In the genomic region with DNA sequence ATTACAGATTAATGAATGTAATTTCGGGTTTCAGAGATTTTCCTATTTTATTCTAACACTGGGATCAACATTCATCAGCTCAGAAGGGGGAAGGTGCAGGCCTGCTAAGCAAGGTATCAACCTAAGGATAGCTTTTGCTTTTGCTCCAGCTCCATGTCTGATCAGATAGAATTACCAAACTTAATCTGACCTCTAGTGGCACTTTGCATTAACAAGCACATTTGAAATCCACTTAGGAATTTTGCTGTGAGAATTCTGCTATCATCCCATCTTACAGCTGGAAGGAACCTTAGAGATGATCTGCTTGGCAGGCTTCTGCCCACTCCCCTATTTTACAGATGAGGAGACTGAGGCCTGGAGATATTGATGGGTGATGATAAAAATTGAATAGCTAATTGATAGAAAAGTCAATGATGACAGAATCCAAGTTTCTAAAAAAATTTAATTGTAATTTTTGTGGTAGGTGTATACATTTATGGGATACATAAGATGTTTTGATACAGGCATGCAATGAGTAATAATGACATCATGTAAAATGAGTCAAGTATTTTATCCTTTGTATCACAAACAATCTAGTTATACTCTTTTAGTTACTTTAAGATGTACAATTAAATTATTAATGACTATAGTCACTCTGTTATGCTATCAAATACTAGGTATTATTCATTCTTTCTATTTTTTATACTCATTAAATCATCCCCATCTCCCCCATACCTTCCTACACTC, we compare ENCODE assay signal across 8 cellular contexts.
DNase-seq lines count a peak whose midpoint lies in the region; ATAC-seq and TF ChIP-seq lines count a peak whose summit lies in the region.

No MANE protein-coding gene starts in this region.

- in situ Hi-C loops in gastrocnemius medialis (cut with MboI; ENCODE audit: low sequenced_read_pairs in 4 of 4) = loop anchor here (5.0 to 10.0 kb wide), 5 partner anchors 312 to 423 kb away; no protein-coding TSS in a partner anchor

- intact Hi-C loops in left ventricle myocardium inferior (cut with micrococcal nuclease) (loop anchor here (2.0 to 5.0 kb wide), 2 partner anchors 312 to 415 kb away; no protein-coding TSS in a partner anchor), gastrocnemius medialis (cut with DNase I; ENCODE audit: low total_unique reads) (loop anchor here (5.0 kb wide), 2 partner anchors 423 to 533 kb away; no protein-coding TSS in a partner anchor)

- peaks cover 10% of the 10 kb centered on the region; the same call in 1 of the 2 replicates for H3K4me1 Mint-ChIP-seq in WTC11

- H3K4me3 ChIP-seq in HEK293 (ENCODE audit: low read depth, low read length) (no peak overlapping the region), left ventricle myocardium inferior (no peak overlapping the region), gastrocnemius medialis (no peak overlapping the region)

- CTCF ChIA-PET in HEK293 (lab: Yijun Ruan, JAX) = interaction anchor here (0.6 to 4.8 kb wide), 30 partner anchors 13 to 444 kb away, joined by 3 to 127 read pairs (median 3); no protein-coding TSS in a partner anchor
- CTCF ChIA-PET in WTC11 (lab: Charles Lee) = interaction anchor here (0.6 to 1.8 kb wide), 40 partner anchors 11 to 529 kb away, joined by 3 to 33 read pairs (median 3); a partner anchor contains a TSS

- no peak for TF ChIP-seq POLR2A in gastrocnemius medialis (IDR thresholded peaks at IDR 0.05)

- TF ChIP-seq CTCF in HEK293 (tag by site-specific recombination; IDR thresholded peaks at IDR 0.05) = 0 out of 2 replicates have a peak, but pooled peaks have one; percentile 42
- TF ChIP-seq CTCF in WTC11 (IDR thresholded peaks at IDR 0.05) = no peak; the same call in 1 of the 2 replicates
- peak; percentile 70 for TF ChIP-seq CTCF in left ventricle myocardium inferior (IDR thresholded peaks at IDR 0.05; ENCODE audit: borderline replicate concordance)
- peak in 4 of 5 experiments; percentile 32 to 54 (median 45) for TF ChIP-seq CTCF in gastrocnemius medialis (IDR thresholded peaks at IDR 0.05 in 4 of 5, conservative IDR thresholded peaks at IDR 0.05 in 1 of 5)

- POLR2A ChIA-PET in HEK293 (lab: Yijun Ruan, JAX) = interaction anchor here (1.4 kb wide), 1 partner anchor 376 kb away, joined by 9 read pairs; a partner anchor contains a TSS
- POLR2A ChIA-PET in WTC11 (lab: Charles Lee) = interaction anchor here (0.7 to 1.4 kb wide), 3 partner anchors 376 to 638 kb away, joined by 3 to 5 read pairs (median 3); no protein-coding TSS in a partner anchor

- no peak overlapping the region for H3K27ac Mint-ChIP-seq in WTC11

- peak; percentile 85 for DNase-seq in ELR (ENCODE audit: low read depth)
- DNase-seq in NCI-H2081 treated with DMSO at 0.1 percent for 48 hours (lab: John Stamatoyannopoulos, UW) = peak; percentile 58
- DNase-seq in WTC11 (ENCODE audit: low spot score) = no peak
- no peak for DNase-seq in left ventricle myocardium inferior
- no peak for DNase-seq in gastrocnemius medialis

- H3K36me3 ChIP-seq in HEK293 (ENCODE audit: control insufficient read depth in 2 of 2, insufficient read depth in 1 of 2, low read length in 2 of 2) (no peaks in the 10 kb centered on the region), left ventricle myocardium inferior (no peaks in the 10 kb centered on the region), gastrocnemius medialis (no peaks in the 10 kb centered on the region)

- H3K9me3 Mint-ChIP-seq in WTC11 = no peaks in the 10 kb centered on the region

- H3K27ac ChIP-seq in HEK293 (ENCODE audit: extremely low read depth, low read depth, low read length) (no peak overlapping the region), left ventricle myocardium inferior (replicated peaks) (no peak overlapping the region), gastrocnemius medialis (no peak overlapping the region)

- H3K9me3 ChIP-seq in HEK293 (ENCODE audit: control insufficient read depth, insufficient read depth, low read depth, low read length) = no peaks in the 10 kb centered on the region
- H3K9me3 ChIP-seq in left ventricle myocardium inferior (replicated peaks) = no peaks in the 10 kb centered on the region
- H3K9me3 ChIP-seq in gastrocnemius medialis = no peaks in the 10 kb centered on the region

- no peaks in the 10 kb centered on the region for H3K27me3 Mint-ChIP-seq in WTC11 (ENCODE audit: low read depth)

- peak; percentile 76 for ATAC-seq in WTC11
- peak; percentile 86 to 87 for ATAC-seq in gastrocnemius medialis
- ATAC-seq in GM21515 (IDR thresholded peaks at IDR 0.05; ENCODE audit: unreplicated experiment) = no peak
- no peak for ATAC-seq in GM19395 (IDR thresholded peaks at IDR 0.05; ENCODE audit: unreplicated experiment)

- no peaks in the 10 kb centered on the region for H3K27me3 ChIP-seq in left ventricle myocardium inferior (ENCODE audit: low read depth)
- H3K27me3 ChIP-seq in gastrocnemius medialis = no peaks in the 10 kb centered on the region

- H3K4me3 Mint-ChIP-seq in WTC11 = no peak overlapping the region

- H3K36me3 Mint-ChIP-seq in WTC11 = no peaks in the 10 kb centered on the region

- H3K4me1 ChIP-seq in HEK293 (ENCODE audit: control insufficient read depth, insufficient read depth, low read length) = no peaks in the 10 kb centered on the region
- H3K4me1 ChIP-seq in left ventricle myocardium inferior = peaks cover 12% of the 10 kb centered on the region
- no peaks in the 10 kb centered on the region for H3K4me1 ChIP-seq in gastrocnemius medialis

TF ChIP-seq in HEK293, 187 proteins besides CTCF, POLR2A, EP300 and RAD21 (continues in another document):
- TF ChIP-seq ZNF654 (tag by site-specific recombination; IDR thresholded peaks at IDR 0.05; ENCODE audit: low read depth) (peak; percentile 77), IKZF3 (tag by site-specific recombination; IDR thresholded peaks at IDR 0.05) (0 out of 2 replicates have a peak, but pooled peaks have one; percentile 38), ZNF121 (tag by site-specific recombination; IDR thresholded peaks at IDR 0.05) (no peak)
- TF ChIP-seq, protein P1, sequence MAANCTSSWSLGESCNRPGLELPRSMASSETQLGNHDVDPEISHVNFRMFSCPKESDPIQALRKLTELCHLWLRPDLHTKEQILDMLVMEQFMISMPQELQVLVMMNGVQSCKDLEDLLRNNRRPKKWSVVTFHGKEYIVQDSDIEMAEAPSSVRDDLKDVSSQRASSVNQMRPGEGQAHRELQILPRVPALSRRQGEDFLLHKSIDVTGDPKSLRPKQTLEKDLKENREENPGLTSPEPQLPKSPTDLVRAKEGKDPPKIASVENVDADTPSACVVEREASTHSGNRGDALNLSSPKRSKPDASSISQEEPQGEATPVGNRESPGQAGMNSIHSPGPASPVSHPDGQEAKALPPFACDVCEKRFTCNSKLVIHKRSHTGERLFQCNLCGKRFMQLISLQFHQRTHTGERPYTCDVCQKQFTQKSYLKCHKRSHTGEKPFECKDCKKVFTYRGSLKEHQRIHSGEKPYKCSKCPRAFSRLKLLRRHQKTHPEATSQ (tag by site-specific recombination; IDR thresholded peaks at IDR 0.05) = no peak
- TF ChIP-seq, protein P2, sequence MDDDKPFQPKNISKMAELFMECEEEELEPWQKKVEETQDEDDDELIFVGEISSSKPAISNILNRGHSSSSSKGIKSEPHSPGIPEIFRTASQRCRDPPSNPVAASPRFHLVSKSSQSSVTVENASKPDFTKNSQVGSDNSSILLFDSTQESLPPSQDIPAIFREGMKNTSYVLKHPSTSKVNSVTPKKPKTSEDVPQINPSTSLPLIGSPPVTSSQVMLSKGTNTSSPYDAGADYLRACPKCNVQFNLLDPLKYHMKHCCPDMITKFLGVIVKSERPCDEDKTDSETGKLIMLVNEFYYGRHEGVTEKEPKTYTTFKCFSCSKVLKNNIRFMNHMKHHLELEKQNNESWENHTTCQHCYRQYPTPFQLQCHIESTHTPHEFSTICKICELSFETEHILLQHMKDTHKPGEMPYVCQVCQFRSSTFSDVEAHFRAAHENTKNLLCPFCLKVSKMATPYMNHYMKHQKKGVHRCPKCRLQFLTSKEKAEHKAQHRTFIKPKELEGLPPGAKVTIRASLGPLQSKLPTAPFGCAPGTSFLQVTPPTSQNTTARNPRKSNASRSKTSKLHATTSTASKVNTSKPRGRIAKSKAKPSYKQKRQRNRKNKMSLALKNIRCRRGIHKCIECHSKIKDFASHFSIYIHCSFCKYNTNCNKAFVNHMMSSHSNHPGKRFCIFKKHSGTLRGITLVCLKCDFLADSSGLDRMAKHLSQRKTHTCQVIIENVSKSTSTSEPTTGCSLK (tag by site-specific recombination; IDR thresholded peaks at IDR 0.05) = no peak

TF ChIP-seq in WTC11, 78 proteins besides CTCF, POLR2A, EP300 and RAD21 (continues in another document):
- TF ChIP-seq, protein P3, sequence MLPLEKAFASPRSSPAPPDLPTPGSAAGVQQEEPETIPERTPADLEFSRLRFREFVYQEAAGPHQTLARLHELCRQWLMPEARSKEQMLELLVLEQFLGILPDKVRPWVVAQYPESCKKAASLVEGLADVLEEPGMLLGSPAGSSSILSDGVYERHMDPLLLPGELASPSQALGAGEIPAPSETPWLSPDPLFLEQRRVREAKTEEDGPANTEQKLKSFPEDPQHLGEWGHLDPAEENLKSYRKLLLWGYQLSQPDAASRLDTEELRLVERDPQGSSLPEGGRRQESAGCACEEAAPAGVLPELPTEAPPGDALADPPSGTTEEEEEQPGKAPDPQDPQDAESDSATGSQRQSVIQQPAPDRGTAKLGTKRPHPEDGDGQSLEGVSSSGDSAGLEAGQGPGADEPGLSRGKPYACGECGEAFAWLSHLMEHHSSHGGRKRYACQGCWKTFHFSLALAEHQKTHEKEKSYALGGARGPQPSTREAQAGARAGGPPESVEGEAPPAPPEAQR (CRISPR knock-in tag; IDR thresholded peaks at IDR 0.05) = no peak
- TF ChIP-seq, protein P4, sequence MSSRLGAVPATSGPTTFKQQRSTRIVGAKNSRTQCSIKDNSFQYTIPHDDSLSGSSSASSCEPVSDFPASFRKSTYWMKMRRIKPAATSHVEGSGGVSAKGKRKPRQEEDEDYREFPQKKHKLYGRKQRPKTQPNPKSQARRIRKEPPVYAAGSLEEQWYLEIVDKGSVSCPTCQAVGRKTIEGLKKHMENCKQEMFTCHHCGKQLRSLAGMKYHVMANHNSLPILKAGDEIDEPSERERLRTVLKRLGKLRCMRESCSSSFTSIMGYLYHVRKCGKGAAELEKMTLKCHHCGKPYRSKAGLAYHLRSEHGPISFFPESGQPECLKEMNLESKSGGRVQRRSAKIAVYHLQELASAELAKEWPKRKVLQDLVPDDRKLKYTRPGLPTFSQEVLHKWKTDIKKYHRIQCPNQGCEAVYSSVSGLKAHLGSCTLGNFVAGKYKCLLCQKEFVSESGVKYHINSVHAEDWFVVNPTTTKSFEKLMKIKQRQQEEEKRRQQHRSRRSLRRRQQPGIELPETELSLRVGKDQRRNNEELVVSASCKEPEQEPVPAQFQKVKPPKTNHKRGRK (CRISPR knock-in tag; IDR thresholded peaks at IDR 0.05; ENCODE audit: borderline replicate concordance) = no peak
- TF ChIP-seq ATF1 (CRISPR knock-in tag; IDR thresholded peaks at IDR 0.05) (no peak), GABPB1 (CRISPR knock-in tag; IDR thresholded peaks at IDR 0.05) (no peak), MXD4 (CRISPR knock-in tag; IDR thresholded peaks at IDR 0.05; ENCODE audit: borderline replicate concordance) (no peak), FOXK1 (CRISPR knock-in tag; IDR thresholded peaks at IDR 0.05) (no peak), NR3C1 (CRISPR knock-in tag; conservative IDR thresholded peaks at IDR 0.05; ENCODE audit: low read depth) (no peak), ZNF416 (CRISPR knock-in tag; IDR thresholded peaks at IDR 0.05) (no peak)

Comparison
In these comparisons a context has a peak if more than half of its experiments do, and no peak if none do; other contexts are left out.
1. DNase-seq: peak in ELR (single experiment) and NCI-H2081 treated with DMSO at 0.1 percent for 48 hours (single experiment); none in WTC11 (single experiment), left ventricle myocardium inferior (single experiment) and gastrocnemius medialis (0 of 2).
2. ATAC-seq: peak in WTC11 (single experiment) and gastrocnemius medialis (2 of 2); none in GM21515 (single experiment) and GM19395 (single experiment).